Comparison of ENCODE assay signal across 13 cellular contexts in the genomic region with DNA sequence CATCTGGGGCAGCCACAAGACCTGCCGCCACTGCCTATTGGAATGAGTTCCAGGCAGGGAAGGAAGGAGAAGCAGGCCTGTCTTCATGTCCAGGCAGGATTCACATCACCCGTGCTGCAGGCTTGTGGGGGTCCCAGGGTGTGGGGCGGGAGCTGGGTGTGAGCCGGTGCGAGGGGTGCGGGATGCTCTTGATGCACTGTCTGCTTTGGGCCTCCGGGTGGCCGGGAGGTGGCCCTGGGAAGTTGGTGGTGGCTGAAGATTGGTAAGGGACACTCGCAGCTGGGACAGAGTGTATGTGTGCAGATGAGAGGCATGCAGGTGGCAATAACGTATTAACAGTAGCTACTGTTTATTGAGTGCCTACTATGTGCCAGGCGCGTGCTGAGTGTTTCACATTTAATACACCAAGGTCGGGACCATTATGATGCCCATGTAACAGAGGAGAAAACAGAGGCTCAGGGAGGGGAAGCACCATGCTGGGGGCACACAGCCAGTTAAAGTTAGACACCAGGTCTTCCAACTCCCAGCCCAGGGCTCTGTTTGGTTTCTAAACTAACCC. TPM values are rescaled to one million over a fixed set of nuclear protein-coding genes. Genes with fewer than 3 reads are reported as not detected.
DNase-seq lines count a peak whose midpoint lies in the region; ATAC-seq and TF ChIP-seq lines count a peak whose summit lies in the region.
"Had no signal": no experiment of that assay in that cellular context is flagged by ENCODE, and none has a peak within 500 bp of the region (broad histone marks: within the 10 kb centered on the region; RNA-seq: fewer than 3 reads in every experiment).

No MANE protein-coding gene starts in this region.

- H3K4me3 Mint-ChIP-seq in stimulated activated naive CD8-positive, alpha-beta T cell treated with anti-CD3 and anti-CD28 coated beads, Interleukin-15, amount 100 ng/mL, for 72 hours, result no peak overlapping the region
- H3K4me3 Mint-ChIP-seq in activated T-helper 2 cell treated with anti-CD3 and anti-CD28 coated beads, Interferon-gamma antibody, Interleukin-2, Interleukin-4, amounts not matched to agents 10 μg/mL and 5 μg/mL and 100 μg/mL, durations not matched to agents 14 hours and 24 hours and 36 hours (ENCODE audit: low read depth), result no peak overlapping the region
- H3K4me3 Mint-ChIP-seq: effector memory CD8-positive, alpha-beta T cell had no signal

- peak overlapping the region; percentile 44 to 68 for H3K27ac Mint-ChIP-seq in stimulated activated naive CD8-positive, alpha-beta T cell treated with anti-CD3 and anti-CD28 coated beads, Interleukin-15, amount 100 ng/mL, for 72 hours
- no peak overlapping the region for H3K27ac Mint-ChIP-seq in activated T-helper 2 cell treated with anti-CD3 and anti-CD28 coated beads, Interferon-gamma antibody, Interleukin-2, Interleukin-4, amounts not matched to agents 10 μg/mL and 5 μg/mL and 100 μg/mL, durations not matched to agents 14 hours and 24 hours and 36 hours
- H3K27ac Mint-ChIP-seq: IgD-negative memory B cell had no signal

- no peak for ATAC-seq in stimulated activated naive CD8-positive, alpha-beta T cell treated with anti-CD3 and anti-CD28 coated beads, Interleukin-15, amount 100 ng/mL, for 72 hours
- no peak for ATAC-seq in stimulated activated naive CD8-positive, alpha-beta T cell treated with anti-CD3 and anti-CD28 coated beads, Interleukin-15, Interleukin-2, amounts not matched to agents 100 U/mL and 50 U/mL, for 24 hours
- ATAC-seq: effector memory CD8-positive, alpha-beta T cell; pancreas had no signal

- no peaks in the 10 kb centered on the region for H3K27me3 Mint-ChIP-seq in stimulated activated naive CD8-positive, alpha-beta T cell treated with anti-CD3 and anti-CD28 coated beads, Interleukin-15, amount 100 ng/mL, for 72 hours
- H3K27me3 Mint-ChIP-seq in activated T-helper 2 cell treated with anti-CD3 and anti-CD28 coated beads, Interferon-gamma antibody, Interleukin-2, Interleukin-4, amounts not matched to agents 10 μg/mL and 5 μg/mL and 100 μg/mL, durations not matched to agents 14 hours and 24 hours and 36 hours (ENCODE audit: low read depth), result no peaks in the 10 kb centered on the region
- H3K27me3 Mint-ChIP-seq: effector memory CD8-positive, alpha-beta T cell had no signal

- no peaks in the 10 kb centered on the region for H3K9me3 Mint-ChIP-seq in stimulated activated naive CD8-positive, alpha-beta T cell treated with anti-CD3 and anti-CD28 coated beads, Interleukin-15, amount 100 ng/mL, for 72 hours
- no peaks in the 10 kb centered on the region for H3K9me3 Mint-ChIP-seq in activated T-helper 2 cell treated with anti-CD3 and anti-CD28 coated beads, Interferon-gamma antibody, Interleukin-2, Interleukin-4, amounts not matched to agents 10 μg/mL and 5 μg/mL and 100 μg/mL, durations not matched to agents 14 hours and 24 hours and 36 hours
- H3K9me3 Mint-ChIP-seq: effector memory CD8-positive, alpha-beta T cell; IgD-negative memory B cell had no signal

- no peak overlapping the region for H3K4me3 ChIP-seq in astrocyte of the spinal cord (ENCODE audit: low read depth, low read length)
- H3K4me3 ChIP-seq: hepatocyte, pancreas had no signal

- DNase-seq in stimulated activated naive CD8-positive, alpha-beta T cell treated with anti-CD3 and anti-CD28 coated beads, Interleukin-15, amount 100 ng/mL, for 72 hours, result no peak
- no peak for DNase-seq in stimulated activated naive CD8-positive, alpha-beta T cell treated with anti-CD3 and anti-CD28 coated beads, Interleukin-15, Interleukin-2, amounts not matched to agents 100 U/mL and 50 U/mL, for 24 hours
- DNase-seq in astrocyte of the spinal cord (ENCODE audit: low read depth, low spot score) (no peak), iPS-NIHi11 (ENCODE audit: low spot score) (peak; percentile 71), NCI-H2081 treated with DMSO at 0.1 percent for 48 hours (lab: John Stamatoyannopoulos, UW) (no peak), mucosa of gallbladder (ENCODE audit: low spot score) (no peak)
- no peak for DNase-seq in activated T-helper 2 cell treated with anti-CD3 and anti-CD28 coated beads, Interferon-gamma antibody, Interleukin-2, Interleukin-4, amounts not matched to agents 10 μg/mL and 5 μg/mL and 100 μg/mL, durations not matched to agents 14 hours and 24 hours and 36 hours (ENCODE audit: low spot score)
- DNase-seq in activated CD4-positive, CD25-positive, alpha-beta regulatory T cell treated with anti-CD3 and anti-CD28 coated beads, Interleukin-2, amount 50 U/mL, for 72 hours, result no peak
- DNase-seq: effector memory CD8-positive, alpha-beta T cell; NCI-H146 had no signal

- in situ Hi-C loops in astrocyte of the spinal cord (cut with HindIII; ENCODE audit: low sequenced_read_pairs), result no loop called here

- peak; percentile 22 for TF ChIP-seq CTCF in astrocyte of the spinal cord (IDR thresholded peaks at IDR 0.05; ENCODE audit: low read depth, low read length)

- intact Hi-C loops in activated T-helper 2 cell treated with anti-CD3 and anti-CD28 coated beads, Interferon-gamma antibody, Interleukin-2, Interleukin-4, amounts not matched to agents 10 μg/mL and 5 μg/mL and 100 μg/mL, durations not matched to agents 14 hours and 24 hours and 36 hours (cut with micrococcal nuclease), result no loop called here

- H3K4me1 Mint-ChIP-seq in stimulated activated naive CD8-positive, alpha-beta T cell treated with anti-CD3 and anti-CD28 coated beads, Interleukin-15, amount 100 ng/mL, for 72 hours, result peaks cover 74% of the 10 kb centered on the region
- H3K4me1 Mint-ChIP-seq in activated T-helper 2 cell treated with anti-CD3 and anti-CD28 coated beads, Interferon-gamma antibody, Interleukin-2, Interleukin-4, amounts not matched to agents 10 μg/mL and 5 μg/mL and 100 μg/mL, durations not matched to agents 14 hours and 24 hours and 36 hours (ENCODE audit: low read depth), result peaks cover 11% of the 10 kb centered on the region

- no peaks in the 10 kb centered on the region for H3K36me3 Mint-ChIP-seq in activated T-helper 2 cell treated with anti-CD3 and anti-CD28 coated beads, Interferon-gamma antibody, Interleukin-2, Interleukin-4, amounts not matched to agents 10 μg/mL and 5 μg/mL and 100 μg/mL, durations not matched to agents 14 hours and 24 hours and 36 hours (ENCODE audit: low read depth)
- H3K36me3 Mint-ChIP-seq: IgD-negative memory B cell had no signal

RNA-seq across cellular contexts. Expression of a gene that starts 3.3 kb away (rescaled TPM):
- total RNA-seq in activated T-helper 2 cell treated with anti-CD3 and anti-CD28 coated beads, Interferon-gamma antibody, Interleukin-2, Interleukin-4, amounts not matched to agents 10 μg/mL and 5 μg/mL and 100 μg/mL, durations not matched to agents 14 hours and 24 hours and 36 hours, result 25.7 and 28.6 TPM in 2 replicates
- 33.0 TPM for total RNA-seq in mucosa of gallbladder

RNA-seq across cellular contexts. Expression of a gene that starts 29.2 kb away (rescaled TPM):
- total RNA-seq in activated T-helper 2 cell treated with anti-CD3 and anti-CD28 coated beads, Interferon-gamma antibody, Interleukin-2, Interleukin-4, amounts not matched to agents 10 μg/mL and 5 μg/mL and 100 μg/mL, durations not matched to agents 14 hours and 24 hours and 36 hours, result 2,033 and 2,369 TPM in 2 replicates
- 1,358 TPM for total RNA-seq in mucosa of gallbladder

RNA-seq across cellular contexts. Expression of a gene that starts 55.4 kb away (rescaled TPM):
- total RNA-seq in activated T-helper 2 cell treated with anti-CD3 and anti-CD28 coated beads, Interferon-gamma antibody, Interleukin-2, Interleukin-4, amounts not matched to agents 10 μg/mL and 5 μg/mL and 100 μg/mL, durations not matched to agents 14 hours and 24 hours and 36 hours, result 0.32 TPM in 1 of 2 replicates, not detected in the other
- 19.8 TPM for total RNA-seq in mucosa of gallbladder

Comparison
In these comparisons a context has a peak if more than half of its experiments do, and no peak if none do; other contexts are left out.
1. RNA of a gene that starts 55.4 kb away (total RNA-seq): 19.8 TPM in mucosa of gallbladder (single experiment); 0.32 TPM in activated T-helper 2 cell treated with anti-CD3 and anti-CD28 coated beads, Interferon-gamma antibody, Interleukin-2, Interleukin-4, amounts not matched to agents 10 μg/mL and 5 μg/mL and 100 μg/mL, durations not matched to agents 14 hours and 24 hours and 36 hours; every median in the first group is over 10 times any median in the second.